In genomic region chr6:20953019-20953418, GRCh38 we compare ENCODE assay signal across 16 cellular contexts.
A peak's percentile ranks its signal among the peaks of the same experiment; 100 is the strongest.
DNase-seq lines count a peak whose midpoint lies in the region; ATAC-seq lines count a peak whose summit lies in the region.
"Had no signal": no experiment of that assay in that cellular context is flagged by ENCODE, and none has a peak within 500 bp of the region (broad histone marks: within the 10 kb centered on the region; RNA-seq: fewer than 3 reads in every experiment).

No MANE protein-coding gene starts in this region.

- DNase-seq in GM23248 (no peak), NCI-H1092 treated with DMSO at 0.1 percent for 48 hours (lab: John Stamatoyannopoulos, UW) (peak; percentile 86), SK-MEL-5 (ENCODE audit: low read depth, low spot score) (peak; percentile 24), mesenchymal stem cell (no peak), activated gamma-delta T cell (lab: John Stamatoyannopoulos, UW) (no peak), GM03348 (ENCODE audit: low spot score) (no peak)
- no peak for DNase-seq in stimulated activated CD8-positive, alpha-beta memory T cell treated with anti-CD3 and anti-CD28 coated beads, Interleukin-4, amount 100 ng/mL, for 48 hours
- DNase-seq in stimulated activated naive CD8-positive, alpha-beta T cell treated with anti-CD3 and anti-CD28 coated beads, Interleukin-15, Interleukin-2, amounts not matched to agents 100 U/mL and 50 U/mL, for 24 hours: no peak
- DNase-seq: activated T-cell treated with anti-CD3 and anti-CD28 coated beads, Interleukin-2, amount 50 U/mL, for 4 hours; body of pancreas; Caco-2; MM.1S; stimulated activated CD4-positive, alpha-beta T cell treated with anti-CD3 and anti-CD28 coated beads, Interleukin-15, amount 100 ng/mL, for 24 hours; WERI-Rb-1 had no signal

- H4K20me1 ChIP-seq in GM23248 (ENCODE audit: insufficient read depth): no peaks in the 10 kb centered on the region

- H3K18ac ChIP-seq in mesenchymal stem cell (ENCODE audit: low read depth in 1 of 2, low read length in 2 of 2): no peak overlapping the region

- H2BK5ac ChIP-seq in mesenchymal stem cell (ENCODE audit: low read depth, low read length, poor library complexity, severe bottlenecking): no peak overlapping the region

- H2AFZ ChIP-seq in GM23248: no peak overlapping the region
- no peak overlapping the region for H2AFZ ChIP-seq in mesenchymal stem cell (ENCODE audit: low read depth, low read length)

- peak overlapping the region; percentile 15 for H4K91ac ChIP-seq in mesenchymal stem cell (ENCODE audit: low read length)

- H2BK12ac ChIP-seq in mesenchymal stem cell (ENCODE audit: low read length in 2 of 2): no peak overlapping the region

- H3K27me3 ChIP-seq in GM23248 (replicated peaks; ENCODE audit: insufficient read depth): no peaks in the 10 kb centered on the region
- H3K27me3 ChIP-seq in mesenchymal stem cell (ENCODE audit: control insufficient read depth in 1 of 2, insufficient read depth in 1 of 2, low read length in 2 of 2): no peaks in the 10 kb centered on the region
- H3K27me3 ChIP-seq: body of pancreas had no signal

- H3F3A ChIP-seq in GM23248 (ENCODE audit: insufficient read depth): peaks cover 5% of the 10 kb centered on the region; the same call in 1 of the 2 replicates

- no peaks in the 10 kb centered on the region for H3K9me3 ChIP-seq in GM23248 (ENCODE audit: low read depth)
- H3K9me3 ChIP-seq in mesenchymal stem cell (ENCODE audit: control insufficient read depth, low read length): no peaks in the 10 kb centered on the region
- H3K9me3 ChIP-seq: body of pancreas, Caco-2 had no signal

- ATAC-seq in stimulated activated naive CD8-positive, alpha-beta T cell treated with anti-CD3 and anti-CD28 coated beads, Interleukin-15, Interleukin-2, amounts not matched to agents 100 U/mL and 50 U/mL, for 24 hours: no peak
- ATAC-seq: activated T-cell treated with anti-CD3 and anti-CD28 coated beads, Interleukin-2, amount 50 U/mL, for 4 hours; body of pancreas; natural killer cell treated with Interleukin-12 subunit alpha and Interleukin-12 subunit beta and Interleukin-15 and Interleukin-18, amount 100 ng/mL, for 72 hours had no signal

- H3K4me3 ChIP-seq in GM23248 (no peak overlapping the region), mesenchymal stem cell (ENCODE audit: insufficient read depth in 1 of 2, low read depth in 1 of 2, low read length in 2 of 2) (no peak overlapping the region)
- H3K4me3 ChIP-seq: body of pancreas had no signal

- H3K4me2 ChIP-seq in GM23248 (ENCODE audit: unreplicated experiment) (peak overlapping the region; percentile 0), mesenchymal stem cell (ENCODE audit: low read length, poor library complexity, severe bottlenecking) (no peak overlapping the region)

- no peak overlapping the region for H3K27ac ChIP-seq in GM23248
- no peak overlapping the region for H3K27ac ChIP-seq in mesenchymal stem cell (ENCODE audit: low read length, poor library complexity, severe bottlenecking)
- H3K27ac ChIP-seq: body of pancreas, RWPE1, WERI-Rb-1 had no signal

- H3K9ac ChIP-seq in GM23248: no peak overlapping the region
- H3K9ac ChIP-seq in mesenchymal stem cell (ENCODE audit: low read length): no peak overlapping the region

- H4K8ac ChIP-seq in mesenchymal stem cell (ENCODE audit: low read length): no peak overlapping the region

- no peaks in the 10 kb centered on the region for H3K79me2 ChIP-seq in GM23248 (ENCODE audit: insufficient read depth)

- no peak overlapping the region for H2AK5ac ChIP-seq in mesenchymal stem cell (ENCODE audit: low read length, severe bottlenecking)

- no peak overlapping the region for H3K23ac ChIP-seq in mesenchymal stem cell (ENCODE audit: low read length in 2 of 2)

- H3K9me2 ChIP-seq in GM23248 (ENCODE audit: insufficient read depth): no peaks in the 10 kb centered on the region

- H3K14ac ChIP-seq in mesenchymal stem cell (ENCODE audit: low read length in 2 of 2): no peak overlapping the region

- no peaks in the 10 kb centered on the region for H3K79me1 ChIP-seq in mesenchymal stem cell (replicated peaks; ENCODE audit: low read length, poor library complexity, severe bottlenecking)

- 96 to 100% methylated on average over 2 of the region's 2 CpGs for WGBS in GM23248 (ENCODE audit: low coverage in 1 of 2, low lambda C conversion rate in 2 of 2, missing lambda C conversion rate in 2 of 2), 2 experiments
- WGBS in mesenchymal stem cell: 100% methylated on average over 1 of the region's 2 CpGs

- H3K4me1 ChIP-seq in GM23248 (ENCODE audit: insufficient read depth): 0 out of 2 replicates have a peak, but pooled peaks cover 4% of the 10 kb centered on the region
- H3K4me1 ChIP-seq in mesenchymal stem cell (ENCODE audit: control insufficient read depth, insufficient read depth, low read depth, low read length): peaks cover 3% of the 10 kb centered on the region
- H3K4me1 ChIP-seq: body of pancreas, Caco-2 had no signal

- H3K36me3 ChIP-seq in GM23248 (ENCODE audit: low read depth) (no peaks in the 10 kb centered on the region), mesenchymal stem cell (ENCODE audit: control insufficient read depth in 1 of 2, insufficient read depth in 2 of 2, low read depth in 1 of 2, low read length in 2 of 2) (peaks cover 0 to 7% of the 10 kb centered on the region in 2 experiments)

- H3K4ac ChIP-seq in mesenchymal stem cell (ENCODE audit: low read depth in 1 of 2, low read length in 2 of 2): peak overlapping the region in 1 of 2 experiments; percentile 26

- H2BK120ac ChIP-seq in mesenchymal stem cell (ENCODE audit: low read depth, low read length): no peak overlapping the region

- in situ Hi-C loops in GM23248 (cut with MboI): no loop called here
- in situ Hi-C loops in SK-MEL-5 (cut with HindIII; ENCODE audit: low pct_unique_long_range_greater_than_20kb, low sequenced_read_pairs): no loop called here

- no peak overlapping the region for H2BK15ac ChIP-seq in mesenchymal stem cell (ENCODE audit: low read depth, poor library complexity, severe bottlenecking)

Comparison
In these comparisons a context has a peak if more than half of its experiments do, and no peak if none do; other contexts are left out.
1. DNase-seq: peak in NCI-H1092 treated with DMSO at 0.1 percent for 48 hours (single experiment) and SK-MEL-5 (single experiment); none in GM23248 (single experiment), mesenchymal stem cell (single experiment), stimulated activated CD8-positive, alpha-beta memory T cell treated with anti-CD3 and anti-CD28 coated beads, Interleukin-4, amount 100 ng/mL, for 48 hours (single experiment), activated gamma-delta T cell (single experiment), GM03348 (single experiment) and stimulated activated naive CD8-positive, alpha-beta T cell treated with anti-CD3 and anti-CD28 coated beads, Interleukin-15, Interleukin-2, amounts not matched to agents 100 U/mL and 50 U/mL, for 24 hours (single experiment).